ENCODE assay signal across 14 cellular contexts in the genomic region with DNA sequence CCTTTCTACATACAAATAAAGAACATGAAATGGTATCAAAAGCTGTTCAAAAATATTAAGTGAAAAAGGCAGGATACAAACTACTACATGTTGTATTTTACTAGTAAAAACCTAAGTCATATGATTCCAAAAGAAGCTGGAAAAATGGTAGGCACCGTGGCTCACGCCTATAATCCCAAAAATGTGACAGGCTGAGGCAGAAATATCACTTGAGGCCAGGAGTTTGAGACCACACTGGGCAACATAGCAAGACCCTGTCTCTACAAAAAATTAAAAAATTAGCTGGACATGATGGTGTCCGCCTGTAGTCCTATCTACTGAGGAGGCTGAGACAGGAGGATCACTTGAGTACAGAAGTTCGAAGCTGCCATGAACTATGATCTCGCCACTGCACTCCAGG. TPM values are rescaled to one million over a fixed set of nuclear protein-coding genes. Genes with fewer than 3 reads are reported as not detected.
DNase-seq lines count a peak whose midpoint lies in the region; ATAC-seq, FAIRE-seq and TF ChIP-seq lines count a peak whose summit lies in the region.
"Had no signal": no experiment of that assay in that cellular context is flagged by ENCODE, and none has a peak within 500 bp of the region (broad histone marks: within the 10 kb centered on the region; RNA-seq: fewer than 3 reads in every experiment).

No MANE protein-coding gene starts in this region.

- DNase-seq in activated naive CD4-positive, alpha-beta T cell treated with anti-CD3 and anti-CD28 coated beads for 36 hours: no peak
- DNase-seq in activated naive CD4-positive, alpha-beta T cell (lab: John Stamatoyannopoulos, UW): no peak
- no peak for DNase-seq in SK-N-MC (ENCODE audit: low read depth, low spot score)
- no peak for DNase-seq in endothelial cell of umbilical vein (ENCODE audit: low read depth, low spot score)
- no peak for DNase-seq in stimulated activated effector memory CD8-positive, alpha-beta T cell treated with anti-CD3 and anti-CD28 coated beads, Interleukin-12 subunit alpha, Interleukin-12 subunit beta, amount 100 ng/mL, for 72 hours (ENCODE audit: low spot score in 2 of 2)
- DNase-seq in stimulated activated CD4-positive, alpha-beta T cell treated with anti-CD3 and anti-CD28 coated beads, Interleukin-2, amount 100 ng/mL, for 24 hours: no peak
- no peak for DNase-seq in A172 (ENCODE audit: low spot score)
- DNase-seq: activated CD4-positive, alpha-beta T cell treated with anti-CD3 and anti-CD28 coated beads for 4 hours; anterior cingulate cortex; GF-D8; heart right ventricle; transverse colon had no signal

- H3K9me3 ChIP-seq in SK-N-MC (ENCODE audit: low read depth, low read length) (no peaks in the 10 kb centered on the region), endothelial cell of umbilical vein (replicated peaks; ENCODE audit: control insufficient read depth, insufficient read depth, low read length) (no peaks in the 10 kb centered on the region)
- H3K9me3 ChIP-seq: right atrium auricular region, transverse colon had no signal

- POLR2A ChIA-PET in endothelial cell of umbilical vein (lab: Charles Lee): no interaction called here

- H3K27ac Mint-ChIP-seq in activated naive CD4-positive, alpha-beta T cell treated with anti-CD3 and anti-CD28 coated beads for 36 hours: no peak overlapping the region
- H3K27ac Mint-ChIP-seq in stimulated activated effector memory CD8-positive, alpha-beta T cell treated with anti-CD3 and anti-CD28 coated beads, Interleukin-12 subunit alpha, Interleukin-12 subunit beta, amount 100 ng/mL, for 72 hours: peak overlapping the region; percentile 100

- BruUV-seq in endothelial cell of umbilical vein (replicated peaks; lab: Mats Ljungman, UMichigan): no TSS peak

- peaks cover 29% of the 10 kb centered on the region for H3K36me3 Mint-ChIP-seq in activated naive CD4-positive, alpha-beta T cell treated with anti-CD3 and anti-CD28 coated beads for 36 hours (ENCODE audit: low read depth)
- peaks cover 36% of the 10 kb centered on the region for H3K36me3 Mint-ChIP-seq in stimulated activated effector memory CD8-positive, alpha-beta T cell treated with anti-CD3 and anti-CD28 coated beads, Interleukin-12 subunit alpha, Interleukin-12 subunit beta, amount 100 ng/mL, for 72 hours

- peaks cover 28% of the 10 kb centered on the region for H3K4me1 Mint-ChIP-seq in activated naive CD4-positive, alpha-beta T cell treated with anti-CD3 and anti-CD28 coated beads for 36 hours (ENCODE audit: low read depth)
- peaks cover 22% of the 10 kb centered on the region for H3K4me1 Mint-ChIP-seq in stimulated activated effector memory CD8-positive, alpha-beta T cell treated with anti-CD3 and anti-CD28 coated beads, Interleukin-12 subunit alpha, Interleukin-12 subunit beta, amount 100 ng/mL, for 72 hours

- H3K4me3 ChIP-seq in SK-N-MC (peak overlapping the region; percentile 96; the same call in 1 of the 2 replicates), endothelial cell of umbilical vein (replicated peaks in 1 of 3; ENCODE audit: insufficient read depth in 1 of 3, low read depth in 1 of 3, low read length in 3 of 3) (no peak overlapping the region)

- dilution Hi-C loops in endothelial cell of umbilical vein (cut with MboI; ENCODE audit: extremely low pct_ligation_motif_present, low sequenced_read_pairs): no loop called here

- no peak overlapping the region for H3K4me2 ChIP-seq in endothelial cell of umbilical vein (ENCODE audit: insufficient read depth, low read length)

- H3K27ac ChIP-seq in SK-N-MC (no peak overlapping the region), endothelial cell of umbilical vein (ENCODE audit: insufficient read depth, low read depth, low read length) (no peak overlapping the region)
- H3K27ac ChIP-seq: right atrium auricular region had no signal

- CTCF ChIA-PET in activated naive CD4-positive, alpha-beta T cell treated with anti-CD3 and anti-CD28 coated beads for 36 hours (lab: Charles Lee): interaction anchor here (0.9 to 1.0 kb wide), 2 partner anchors 10 to 126 kb away, joined by 3 to 6 read pairs; no protein-coding TSS in a partner anchor
- CTCF ChIA-PET in endothelial cell of umbilical vein (lab: Charles Lee): no interaction called here

- no peaks in the 10 kb centered on the region for H3K27me3 ChIP-seq in endothelial cell of umbilical vein (ENCODE audit: control insufficient read depth in 2 of 2, insufficient read depth in 2 of 2, low read length in 2 of 2)
- H3K27me3 ChIP-seq: heart right ventricle, right atrium auricular region, transverse colon had no signal

- peaks cover 17% of the 10 kb centered on the region for H3K4me1 ChIP-seq in endothelial cell of umbilical vein (ENCODE audit: control insufficient read depth, extremely low read depth, insufficient read depth, low read length)

- H3K4me3 Mint-ChIP-seq in activated naive CD4-positive, alpha-beta T cell treated with anti-CD3 and anti-CD28 coated beads for 36 hours: peak overlapping the region; percentile 38
- H3K4me3 Mint-ChIP-seq in stimulated activated effector memory CD8-positive, alpha-beta T cell treated with anti-CD3 and anti-CD28 coated beads, Interleukin-12 subunit alpha, Interleukin-12 subunit beta, amount 100 ng/mL, for 72 hours: peak overlapping the region; percentile 100

- TF ChIP-seq CTCF in endothelial cell of umbilical vein (IDR thresholded peaks at IDR 0.05; ENCODE audit: extremely low read depth in 1 of 2, insufficient read depth in 1 of 2, low read depth in 1 of 2, low read length in 2 of 2): no peak

- intact Hi-C loops in activated naive CD4-positive, alpha-beta T cell treated with anti-CD3 and anti-CD28 coated beads for 36 hours (cut with micrococcal nuclease): loop anchor here (5.0 to 10.0 kb wide), 3 partner anchors 867 to 1485 kb away; a partner anchor contains a TSS
- intact Hi-C loops in endothelial cell of umbilical vein (cut with micrococcal nuclease): loop anchor here (2.0 to 10.0 kb wide), 2 partner anchors 243 to 335 kb away; a partner anchor contains a TSS

- peak overlapping the region; percentile 88 for H3K9ac ChIP-seq in SK-N-MC (ENCODE audit: insufficient read length)
- no peak overlapping the region for H3K9ac ChIP-seq in endothelial cell of umbilical vein (replicated peaks; ENCODE audit: extremely low read depth, insufficient read depth, low read length)

- peaks cover 34% of the 10 kb centered on the region for H3K79me2 ChIP-seq in endothelial cell of umbilical vein (ENCODE audit: control insufficient read depth, insufficient read depth, low read length)

- no peak for ATAC-seq in stimulated activated effector memory CD8-positive, alpha-beta T cell treated with anti-CD3 and anti-CD28 coated beads, Interleukin-12 subunit alpha, Interleukin-12 subunit beta, amount 100 ng/mL, for 72 hours
- ATAC-seq in GM21723 (IDR thresholded peaks at IDR 0.05; ENCODE audit: unreplicated experiment): no peak
- ATAC-seq: heart right ventricle had no signal

- no peak overlapping the region for H2AFZ ChIP-seq in endothelial cell of umbilical vein (ENCODE audit: low read depth, low read length)

- H3K9me1 ChIP-seq in endothelial cell of umbilical vein (replicated peaks; ENCODE audit: control insufficient read depth, extremely low read depth, insufficient read depth, low read length): no peaks in the 10 kb centered on the region

- FAIRE-seq in endothelial cell of umbilical vein (lab: Jason Lieb, UNC): peak; percentile 63

- peaks cover 4% of the 10 kb centered on the region for H3K36me3 ChIP-seq in SK-N-MC (ENCODE audit: insufficient read depth, low read length)
- H3K36me3 ChIP-seq in endothelial cell of umbilical vein (ENCODE audit: control insufficient read depth in 2 of 2, extremely low read depth in 1 of 2, insufficient read depth in 2 of 2, low read length in 2 of 2): peaks cover 0 to 4% of the 10 kb centered on the region in 2 experiments

- no peaks in the 10 kb centered on the region for H3K27me3 Mint-ChIP-seq in activated naive CD4-positive, alpha-beta T cell treated with anti-CD3 and anti-CD28 coated beads for 36 hours (ENCODE audit: low read depth)

- no peaks in the 10 kb centered on the region for H4K20me1 ChIP-seq in endothelial cell of umbilical vein (replicated peaks; ENCODE audit: control insufficient read depth, extremely low read depth, insufficient read depth, low read length)

- peaks cover 15% of the 10 kb centered on the region for H3K9me3 Mint-ChIP-seq in activated naive CD4-positive, alpha-beta T cell treated with anti-CD3 and anti-CD28 coated beads for 36 hours
- H3K9me3 Mint-ChIP-seq in stimulated activated effector memory CD8-positive, alpha-beta T cell treated with anti-CD3 and anti-CD28 coated beads, Interleukin-12 subunit alpha, Interleukin-12 subunit beta, amount 100 ng/mL, for 72 hours: no peaks in the 10 kb centered on the region

- TF ChIP-seq POLR2A in endothelial cell of umbilical vein (IDR thresholded peaks at IDR 0.05; ENCODE audit: low read depth, low read length): no peak

TF ChIP-seq in endothelial cell of umbilical vein, 7 proteins besides CTCF, POLR2A, EP300 and RAD21 (continues in another document):
- no peak for TF ChIP-seq GATA2 (IDR thresholded peaks at IDR 0.05; ENCODE audit: insufficient read depth, insufficient read length, low read depth, low read length)

RNA-seq across cellular contexts. Expression of a gene that starts 1.7 kb away (rescaled TPM):
- 10 to 100 TPM; 51.8 to 56.2 TPM for total RNA-seq in activated naive CD4-positive, alpha-beta T cell treated with anti-CD3 and anti-CD28 coated beads for 36 hours
- 69.9 and 70.6 TPM in 2 replicates for total RNA-seq in endothelial cell of umbilical vein
- 46.9 and 57.0 TPM in 2 replicates for polyA plus RNA-seq in endothelial cell of umbilical vein
- 67.7 and 74.8 TPM in 2 replicates for polyA plus RNA-seq in endothelial cell of umbilical vein (2011; cell fraction: cytosol; rRNA removed)
- polyA plus RNA-seq in endothelial cell of umbilical vein (2011; cell fraction: nucleus; rRNA removed): 23.2 and 37.0 TPM in 2 replicates
- polyA plus RNA-seq in endothelial cell of umbilical vein (2012): 75.4 and 100 TPM in 2 replicates
- 23.8 and 32.8 TPM in 2 replicates for polyA minus RNA-seq in endothelial cell of umbilical vein
- polyA minus RNA-seq in endothelial cell of umbilical vein (2011; cell fraction: cytosol; rRNA and poly(A)+ RNA removed): 26.0 TPM
- 8.3 and 12.6 TPM in 2 replicates for polyA minus RNA-seq in endothelial cell of umbilical vein (2011; cell fraction: nucleus; rRNA and poly(A)+ RNA removed)
- total RNA-seq in A172 (2014; rRNA removed; shearing (Covaris generic)): 32.3 and 40.0 TPM in 2 replicates

RNA-seq across cellular contexts. Expression of a gene that starts 2.0 kb away (rescaled TPM):
- total RNA-seq in activated naive CD4-positive, alpha-beta T cell treated with anti-CD3 and anti-CD28 coated beads for 36 hours: 1 to 10 TPM; 2.0 TPM
- 1.1 TPM in 2 replicates for total RNA-seq in endothelial cell of umbilical vein
- 0.39 and 0.41 TPM in 2 replicates for polyA plus RNA-seq in endothelial cell of umbilical vein
- 0.49 and 0.56 TPM in 2 replicates for polyA plus RNA-seq in endothelial cell of umbilical vein (2011; cell fraction: cytosol; rRNA removed)
- 1.0 and 1.4 TPM in 2 replicates for polyA plus RNA-seq in endothelial cell of umbilical vein (2011; cell fraction: nucleus; rRNA removed)
- polyA plus RNA-seq in endothelial cell of umbilical vein (2012): 0.72 and 0.98 TPM in 2 replicates
- polyA minus RNA-seq in endothelial cell of umbilical vein: 1.4 TPM in 2 replicates
- 0.61 TPM for polyA minus RNA-seq in endothelial cell of umbilical vein (2011; cell fraction: cytosol; rRNA and poly(A)+ RNA removed)
- polyA minus RNA-seq in endothelial cell of umbilical vein (2011; cell fraction: nucleus; rRNA and poly(A)+ RNA removed): 1.3 and 1.9 TPM in 2 replicates
- 1.3 and 1.6 TPM in 2 replicates for total RNA-seq in A172 (2014; rRNA removed; shearing (Covaris generic))
